Comparison of ENCODE assay signal across 18 cellular contexts in genomic region chr2:158963036-158963435, GRCh38. TPM values are rescaled to one million over a fixed set of nuclear protein-coding genes. Genes with fewer than 3 reads are reported as not detected.
DNase-seq lines count a peak whose midpoint lies in the region; ATAC-seq, FAIRE-seq and TF ChIP-seq lines count a peak whose summit lies in the region.
"Had no signal": no experiment of that assay in that cellular context is flagged by ENCODE, and none has a peak within 500 bp of the region (broad histone marks: within the 10 kb centered on the region; RNA-seq: fewer than 3 reads in every experiment).

No MANE protein-coding gene starts in this region.

- no peaks in the 10 kb centered on the region for H3K79me1 ChIP-seq in mesendoderm (ENCODE audit: low read length)

- no peaks in the 10 kb centered on the region for H3K4me1 ChIP-seq in mesendoderm (ENCODE audit: control insufficient read depth, low read depth, low read length)
- peaks cover 30% of the 10 kb centered on the region for H3K4me1 ChIP-seq in left ventricle myocardium inferior
- H3K4me1 ChIP-seq in upper lobe of left lung, result peaks cover 0 to 7% (median 0%) of the 10 kb centered on the region in 4 donors

- no CpG with 5 or more reads among the region's 3 CpGs for WGBS in mesendoderm (ENCODE audit: extremely low coverage, insufficient coverage, low lambda C conversion rate)
- WGBS in upper lobe of left lung, 2 donors, result 91 to 92% methylated on average over 3 of the region's 3 CpGs

- H3K27ac ChIP-seq in mesendoderm (ENCODE audit: low read depth, low read length) (no peak overlapping the region), left ventricle myocardium inferior (replicated peaks) (no peak overlapping the region), upper lobe of left lung (no peak overlapping the region)
- H3K27ac ChIP-seq: C4-2B, GM23248 had no signal

- no peak overlapping the region for H3K23ac ChIP-seq in mesendoderm (ENCODE audit: low read length)

- FAIRE-seq in GM12892 (lab: Jason Lieb, UNC), result peak; percentile 76
- FAIRE-seq: A204.1, HepG2, HTR-8/SVneo had no signal

- no peak overlapping the region for H3K4ac ChIP-seq in mesendoderm (ENCODE audit: low read depth, low read length)

- no peak overlapping the region for H3K56ac ChIP-seq in mesendoderm (ENCODE audit: low read length)

- no peak overlapping the region for H3K18ac ChIP-seq in mesendoderm (ENCODE audit: low read length)

- H3K27me3 ChIP-seq in mesendoderm (ENCODE audit: insufficient read depth, low read length, poor library complexity) (no peaks in the 10 kb centered on the region), left ventricle myocardium inferior (ENCODE audit: low read depth) (no peaks in the 10 kb centered on the region), upper lobe of left lung (peaks cover 0 to 1% (median 0%) of the 10 kb centered on the region in 4 donors)

- no peak overlapping the region for H2AK5ac ChIP-seq in mesendoderm (ENCODE audit: low read length)

- H2BK5ac ChIP-seq in mesendoderm (ENCODE audit: low read length), result no peak overlapping the region

- H3K9me3 ChIP-seq in left ventricle myocardium inferior (replicated peaks) (no peaks in the 10 kb centered on the region), upper lobe of left lung (no peaks in the 10 kb centered on the region)

- H2BK15ac ChIP-seq in mesendoderm (replicated peaks; ENCODE audit: low read depth), result no peak overlapping the region

- intact Hi-C loops in left ventricle myocardium inferior (cut with micrococcal nuclease), result no loop called here

- no peaks in the 10 kb centered on the region for H3K79me2 ChIP-seq in mesendoderm (ENCODE audit: control insufficient read depth, insufficient read depth, low read length)

- H3K4me2 ChIP-seq in mesendoderm (ENCODE audit: low read length), result no peak overlapping the region

- H3K4me3 ChIP-seq in mesendoderm (ENCODE audit: low read length), result no peak overlapping the region
- no peak overlapping the region for H3K4me3 ChIP-seq in left ventricle myocardium inferior
- no peak overlapping the region for H3K4me3 ChIP-seq in upper lobe of left lung
- H3K4me3 ChIP-seq: GM23248 had no signal

- DNase-seq in GM12892 (ENCODE audit: insufficient read length) (no peak), NCI-H82 treated with DMSO at 0.1 percent for 48 hours (lab: John Stamatoyannopoulos, UW; ENCODE audit: unreplicated experiment) (peak; percentile 31), mesendoderm (peak; percentile 80), left ventricle myocardium inferior (no peak), upper lobe of left lung (no peak)
- DNase-seq in activated CD4-positive, alpha-beta T cell treated with anti-CD3 and anti-CD28 coated beads for 1 hour, result no peak
- DNase-seq: CD4-positive, alpha-beta memory T cell; DMS153; DMS79 treated with DMSO at 0.1 percent for 48 hours; EL; GDM1; GM23248 had no signal

- ATAC-seq in upper lobe of left lung (ENCODE audit: low FRiP score in 2 of 2) (no peak), HG02885 (IDR thresholded peaks at IDR 0.05; ENCODE audit: poor library complexity, unreplicated experiment) (no peak)
- ATAC-seq: HepG2 had no signal

- no peak for TF ChIP-seq EP300 in upper lobe of left lung (IDR thresholded peaks at IDR 0.05)

- H3K36me3 ChIP-seq in mesendoderm (ENCODE audit: control insufficient read depth, insufficient read depth, low read length) (no peaks in the 10 kb centered on the region), left ventricle myocardium inferior (no peaks in the 10 kb centered on the region), upper lobe of left lung (no peaks in the 10 kb centered on the region)

- H4K5ac ChIP-seq in mesendoderm (ENCODE audit: low read length), result no peak overlapping the region

- TF ChIP-seq CTCF in left ventricle myocardium inferior (IDR thresholded peaks at IDR 0.05; ENCODE audit: borderline replicate concordance) (no peak), upper lobe of left lung (IDR thresholded peaks at IDR 0.05) (no peak)

- no peak overlapping the region for H2BK120ac ChIP-seq in mesendoderm (ENCODE audit: low read depth, low read length)

- no peak overlapping the region for H4K8ac ChIP-seq in mesendoderm (ENCODE audit: low read depth, low read length)

- TF ChIP-seq POLR2A in GM12892 (IDR thresholded peaks at IDR 0.05; ENCODE audit: low read depth, low read length), result no peak
- no peak for TF ChIP-seq POLR2A in upper lobe of left lung (IDR thresholded peaks at IDR 0.05)

- no peak overlapping the region for H3K9ac ChIP-seq in mesendoderm (ENCODE audit: low read length)
- H3K9ac ChIP-seq: GM23248 had no signal

RNA-seq across cellular contexts. Expression of gene TANC1, which starts 5.4 kb away (rescaled TPM):
- 7.3 TPM for polyA plus RNA-seq in GM12892 (2012; ENCODE audit: missing spikeins)
- 2.6 TPM for polyA plus RNA-seq in mesendoderm (2013, experiment 1 of 2)
- polyA plus RNA-seq in mesendoderm (2013, experiment 2 of 2), result 2.8 TPM
- total RNA-seq in left ventricle myocardium inferior, result 59.7 TPM
- 100 to 1,000 TPM in 1 of 6 donors, 10 to 100 TPM in 5; 41.6 to 101 (median 75.5) TPM for total RNA-seq in upper lobe of left lung
- total RNA-seq: B cell had no signal

Comparison
In these comparisons a context has a peak if more than half of its experiments do, and no peak if none do; other contexts are left out.
1. DNase-seq: peak in NCI-H82 treated with DMSO at 0.1 percent for 48 hours (single experiment) and mesendoderm (single experiment); none in GM12892 (single experiment), activated CD4-positive, alpha-beta T cell treated with anti-CD3 and anti-CD28 coated beads for 1 hour (single experiment), left ventricle myocardium inferior (single experiment) and upper lobe of left lung (0 of 2).